Comparison of ENCODE assay signal across 34 cellular contexts in the genomic region with DNA sequence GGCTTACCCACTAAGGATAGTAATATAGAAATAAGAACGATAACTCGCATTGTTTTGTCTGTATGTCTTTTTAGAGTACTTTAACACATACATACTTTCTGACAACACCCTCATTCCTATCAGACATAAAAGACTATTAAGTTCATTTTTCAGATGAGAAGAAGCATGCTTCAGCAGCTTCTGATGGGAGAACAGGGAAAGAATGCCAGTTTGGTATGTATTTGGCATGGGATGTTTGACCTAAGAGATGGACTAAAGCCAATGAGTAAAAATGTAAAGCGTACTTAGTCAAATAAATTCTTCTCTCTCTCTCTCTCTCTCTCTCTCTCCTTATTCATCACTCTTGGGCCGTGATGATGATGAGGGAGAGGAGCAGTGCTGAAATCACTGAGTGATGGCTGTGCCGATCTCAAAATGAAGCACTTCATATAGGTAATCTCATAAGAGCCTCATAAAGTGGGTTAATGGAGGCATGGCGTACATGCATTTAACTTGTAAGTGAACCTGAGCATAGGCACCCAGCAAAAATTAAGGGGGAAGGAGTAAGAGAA.
"Had no signal": no experiment of that assay in that cellular context is flagged by ENCODE, and none has a peak within 500 bp of the region (broad histone marks: within the 10 kb centered on the region; RNA-seq: fewer than 3 reads in every experiment).

No MANE protein-coding gene starts in this region.

- H3K9me3 ChIP-seq: adrenal gland, esophagus squamous epithelium, lower lobe of right lung, mucosa of descending colon, ovary, prostate gland, sigmoid colon, uterus had no signal

- H3K9me3 Mint-ChIP-seq: activated CD4-positive, alpha-beta T cell treated with anti-CD3 and anti-CD28 coated beads, Interleukin-2, amount 10 ng/mL, durations not matched to agents 7 days and 5 days; activated naive CD4-positive, alpha-beta T cell treated with anti-CD3 and anti-CD28 coated beads, Interleukin-2, amount 50 U/mL, for 72 hours; activated T-cell treated with anti-CD3 and anti-CD28 coated beads, Interleukin-2, amount 50 U/mL, for 4 hours; activated T-helper 2 cell treated with anti-CD3 and anti-CD28 coated beads, Interferon-gamma antibody, Interleukin-2, Interleukin-4, amounts not matched to agents 10 μg/mL and 5 μg/mL and 100 μg/mL, durations not matched to agents 14 hours and 24 hours and 36 hours; natural killer cell treated with Interleukin-12 subunit alpha and Interleukin-12 subunit beta and Interleukin-15 and Interleukin-18, amount 100 ng/mL, for 72 hours; stimulated activated memory B cell treated with anti-CD40 and anti-IgM and Interleukin-4, amounts not matched to agents 10 μg/mL and 1 μg/mL and 100 μg/mL, for 72 hours; stimulated activated naive CD8-positive, alpha-beta T cell treated with anti-CD3 and anti-CD28 coated beads, Interleukin-15, amount 100 ng/mL, for 72 hours; type B pancreatic cell had no signal

- H3K27me3 Mint-ChIP-seq: activated CD4-positive, alpha-beta T cell treated with anti-CD3 and anti-CD28 coated beads, Interleukin-2, amount 10 ng/mL, durations not matched to agents 7 days and 5 days; activated CD8-positive, alpha-beta T cell treated with anti-CD3 and anti-CD28 coated beads for 36 hours; stimulated activated memory B cell treated with anti-CD40 and anti-IgM and Interleukin-4, amounts not matched to agents 10 μg/mL and 1 μg/mL and 100 μg/mL, for 72 hours; stimulated activated naive CD8-positive, alpha-beta T cell treated with anti-CD3 and anti-CD28 coated beads, Interleukin-15, amount 100 ng/mL, for 72 hours; type B pancreatic cell had no signal

- H3K36me3 ChIP-seq: adrenal gland, ascending aorta, esophagus squamous epithelium, heart right ventricle, lower lobe of right lung, ovary, prostate gland, sigmoid colon, uterus had no signal

- DNase-seq: activated CD4-positive, alpha-beta T cell treated with anti-CD3 and anti-CD28 coated beads for 1 hour; activated CD4-positive, alpha-beta T cell treated with anti-CD3 and anti-CD28 coated beads, Interleukin-2, amount 10 ng/mL, durations not matched to agents 7 days and 5 days; activated CD8-positive, alpha-beta T cell treated with anti-CD3 and anti-CD28 coated beads for 36 hours; activated T-cell treated with anti-CD3 and anti-CD28 coated beads, Interleukin-2, amount 50 U/mL, for 4 hours; adrenal gland; caudate nucleus; dermis blood vessel endothelial cell; effector CD4-positive, alpha-beta T cell; esophagus squamous epithelium; heart right ventricle; lower lobe of right lung; mesendoderm; mucosa of descending colon; ovary; retina; sigmoid colon; stimulated activated CD4-positive, alpha-beta T cell treated with anti-CD3 and anti-CD28 coated beads, Interleukin-1b, Interleukin-23, amount 100 ng/mL, for 48 hours; stimulated activated CD4-positive, alpha-beta T cell treated with anti-CD3 and anti-CD28 coated beads, Interleukin-4, amount 100 ng/mL, for 4 hours; stimulated activated CD8-positive, alpha-beta memory T cell treated with anti-CD3 and anti-CD28 coated beads, Interleukin-4, amount 100 ng/mL, for 48 hours; stimulated activated naive CD8-positive, alpha-beta T cell treated with anti-CD3 and anti-CD28 coated beads, Interleukin-15, amount 100 ng/mL, for 72 hours; substantia nigra; T-helper 2 cell; uterus had no signal

- H3K27ac ChIP-seq: adrenal gland, ascending aorta, epithelial cell of prostate, esophagus squamous epithelium, heart right ventricle, lower lobe of right lung, ovary, prostate gland, sigmoid colon, uterus had no signal

- H3K4me3 ChIP-seq: adrenal gland, ascending aorta, esophagus squamous epithelium, heart right ventricle, lower lobe of right lung, mucosa of descending colon, ovary, prostate gland, sigmoid colon, smooth muscle cell, uterus had no signal

- H3K27ac Mint-ChIP-seq: activated CD4-positive, alpha-beta T cell treated with anti-CD3 and anti-CD28 coated beads, Interleukin-2, amount 10 ng/mL, durations not matched to agents 7 days and 5 days; activated CD8-positive, alpha-beta T cell treated with anti-CD3 and anti-CD28 coated beads for 36 hours; activated naive CD4-positive, alpha-beta T cell treated with anti-CD3 and anti-CD28 coated beads, Interleukin-2, amount 50 U/mL, for 72 hours; activated T-helper 2 cell treated with anti-CD3 and anti-CD28 coated beads, Interferon-gamma antibody, Interleukin-2, Interleukin-4, amounts not matched to agents 10 μg/mL and 5 μg/mL and 100 μg/mL, durations not matched to agents 14 hours and 24 hours and 36 hours; natural killer cell treated with Interleukin-12 subunit alpha and Interleukin-12 subunit beta and Interleukin-15 and Interleukin-18, amount 100 ng/mL, for 72 hours; stimulated activated memory B cell treated with anti-CD40 and anti-IgM and Interleukin-4, amounts not matched to agents 10 μg/mL and 1 μg/mL and 100 μg/mL, for 72 hours; stimulated activated naive CD8-positive, alpha-beta T cell treated with anti-CD3 and anti-CD28 coated beads, Interleukin-15, amount 100 ng/mL, for 72 hours; type B pancreatic cell; WTC11 had no signal

- H3K4me3 Mint-ChIP-seq: activated CD4-positive, alpha-beta T cell treated with anti-CD3 and anti-CD28 coated beads, Interleukin-2, amount 10 ng/mL, durations not matched to agents 7 days and 5 days; activated CD8-positive, alpha-beta T cell treated with anti-CD3 and anti-CD28 coated beads for 36 hours; activated T-cell treated with anti-CD3 and anti-CD28 coated beads, Interleukin-2, amount 50 U/mL, for 4 hours; natural killer cell treated with Interleukin-12 subunit alpha and Interleukin-12 subunit beta and Interleukin-15 and Interleukin-18, amount 100 ng/mL, for 72 hours; stimulated activated memory B cell treated with anti-CD40 and anti-IgM and Interleukin-4, amounts not matched to agents 10 μg/mL and 1 μg/mL and 100 μg/mL, for 72 hours; stimulated activated naive CD8-positive, alpha-beta T cell treated with anti-CD3 and anti-CD28 coated beads, Interleukin-15, amount 100 ng/mL, for 72 hours; type B pancreatic cell; WTC11 had no signal

- ATAC-seq: activated CD8-positive, alpha-beta T cell treated with anti-CD3 and anti-CD28 coated beads for 36 hours; activated naive CD4-positive, alpha-beta T cell treated with anti-CD3 and anti-CD28 coated beads, Interleukin-2, amount 50 U/mL, for 72 hours; activated T-cell treated with anti-CD3 and anti-CD28 coated beads, Interleukin-2, amount 50 U/mL, for 4 hours; heart right ventricle; left lobe of liver; lower lobe of right lung; mucosa of descending colon; natural killer cell treated with Interleukin-12 subunit alpha and Interleukin-12 subunit beta and Interleukin-15 and Interleukin-18, amount 100 ng/mL, for 72 hours; stimulated activated memory B cell treated with anti-CD40 and anti-IgM and Interleukin-4, amounts not matched to agents 10 μg/mL and 1 μg/mL and 100 μg/mL, for 72 hours; stimulated activated naive CD8-positive, alpha-beta T cell treated with anti-CD3 and anti-CD28 coated beads, Interleukin-15, amount 100 ng/mL, for 72 hours; WTC11 had no signal

- H3K4me2 ChIP-seq: smooth muscle cell had no signal

- H3K27me3 ChIP-seq: adrenal gland, ascending aorta, esophagus squamous epithelium, heart right ventricle, ovary, sigmoid colon, uterus had no signal

- H3K4me1 Mint-ChIP-seq: activated CD4-positive, alpha-beta T cell treated with anti-CD3 and anti-CD28 coated beads, Interleukin-2, amount 10 ng/mL, durations not matched to agents 7 days and 5 days; stimulated activated memory B cell treated with anti-CD40 and anti-IgM and Interleukin-4, amounts not matched to agents 10 μg/mL and 1 μg/mL and 100 μg/mL, for 72 hours; stimulated activated naive CD8-positive, alpha-beta T cell treated with anti-CD3 and anti-CD28 coated beads, Interleukin-15, amount 100 ng/mL, for 72 hours; WTC11 had no signal

- H3K4me1 ChIP-seq: ascending aorta, heart right ventricle, lower lobe of right lung, prostate gland, uterus had no signal

- H3K36me3 Mint-ChIP-seq: activated naive CD4-positive, alpha-beta T cell treated with anti-CD3 and anti-CD28 coated beads, Interleukin-2, amount 50 U/mL, for 72 hours; natural killer cell treated with Interleukin-12 subunit alpha and Interleukin-12 subunit beta and Interleukin-15 and Interleukin-18, amount 100 ng/mL, for 72 hours; stimulated activated memory B cell treated with anti-CD40 and anti-IgM and Interleukin-4, amounts not matched to agents 10 μg/mL and 1 μg/mL and 100 μg/mL, for 72 hours; WTC11 had no signal
